Comparison of ENCODE assay signal across 2 cellular contexts in the genomic region with DNA sequence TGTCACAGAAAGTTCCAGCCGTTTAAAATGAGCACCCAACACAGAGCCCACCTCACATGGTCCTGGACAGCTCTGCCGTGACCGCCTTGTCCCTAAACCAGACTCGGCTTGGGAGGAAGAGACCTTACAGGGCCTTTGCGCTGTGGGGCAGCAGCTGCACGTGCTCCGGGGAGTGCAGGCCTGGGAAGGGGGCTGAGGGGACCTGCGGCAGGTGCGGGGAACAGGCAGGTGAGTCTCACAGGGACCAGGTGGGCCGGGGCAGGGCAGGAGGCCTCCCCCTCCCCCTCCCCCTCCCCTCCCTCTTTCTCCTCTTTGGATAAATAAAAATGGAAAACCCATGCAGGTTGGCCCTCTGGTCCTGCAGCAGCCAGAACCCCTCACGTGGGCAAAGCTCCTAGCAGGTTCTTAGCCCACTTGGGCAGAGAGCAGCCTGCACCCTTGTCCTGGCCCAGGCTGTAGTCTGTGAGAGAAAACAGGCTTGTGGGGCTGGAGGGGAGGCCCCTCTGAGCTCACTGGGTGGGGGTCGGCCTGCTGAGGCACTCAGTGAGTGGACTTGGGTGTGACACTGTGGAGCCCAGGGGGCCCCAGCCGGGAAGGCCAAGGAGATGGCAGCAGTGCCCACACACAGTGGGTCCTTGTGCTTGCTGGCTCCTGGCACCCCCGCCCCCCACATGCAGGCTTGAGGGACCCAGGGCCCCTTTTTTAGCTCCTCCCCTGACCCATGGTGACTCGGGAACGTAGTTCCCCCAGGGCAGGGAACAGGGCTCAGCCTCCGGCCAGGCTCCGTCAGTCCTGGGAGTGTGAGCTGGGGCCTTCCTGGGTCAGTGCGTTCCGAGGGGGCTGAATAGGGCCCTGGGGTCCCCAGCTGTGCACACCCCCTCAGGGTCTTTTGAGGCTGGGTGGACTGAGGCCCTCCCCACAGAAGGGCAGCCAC.
TF ChIP-seq lines count a peak whose summit lies in the region.

No MANE protein-coding gene starts in this region.

TF ChIP-seq in GM12878, 131 proteins besides CTCF, POLR2A, EP300 and RAD21:
- TF ChIP-seq NKRF (conservative IDR thresholded peaks at IDR 0.05) (no peak), RELA (IDR thresholded peaks at IDR 0.05; ENCODE audit: borderline replicate concordance, partially characterized antibody) (no peak), CEBPB (IDR thresholded peaks at IDR 0.05; ENCODE audit: borderline replicate concordance in 1 of 2, low read depth in 2 of 2, low read length in 2 of 2) (no peak), PAX5 (IDR thresholded peaks at IDR 0.05; ENCODE audit: borderline replicate concordance, low read depth, low read length) (no peak), TCF3 (IDR thresholded peaks at IDR 0.05; ENCODE audit: borderline replicate concordance, insufficient read depth, low read depth, low read length) (no peak), FOXM1 (IDR thresholded peaks at IDR 0.05; ENCODE audit: low read depth, low read length) (no peak), RUNX3 (IDR thresholded peaks at IDR 0.05; ENCODE audit: low read length) (no peak), NFIC (IDR thresholded peaks at IDR 0.05; ENCODE audit: low read depth, low read length) (no peak)
- TF ChIP-seq, protein P1, sequence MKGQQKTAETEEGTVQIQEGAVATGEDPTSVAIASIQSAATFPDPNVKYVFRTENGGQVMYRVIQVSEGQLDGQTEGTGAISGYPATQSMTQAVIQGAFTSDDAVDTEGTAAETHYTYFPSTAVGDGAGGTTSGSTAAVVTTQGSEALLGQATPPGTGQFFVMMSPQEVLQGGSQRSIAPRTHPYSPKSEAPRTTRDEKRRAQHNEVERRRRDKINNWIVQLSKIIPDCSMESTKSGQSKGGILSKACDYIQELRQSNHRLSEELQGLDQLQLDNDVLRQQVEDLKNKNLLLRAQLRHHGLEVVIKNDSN (IDR thresholded peaks at IDR 0.05; ENCODE audit: borderline replicate concordance, extremely low read length, insufficient read depth, low read depth, low read length) = no peak
- TF ChIP-seq, protein P2, sequence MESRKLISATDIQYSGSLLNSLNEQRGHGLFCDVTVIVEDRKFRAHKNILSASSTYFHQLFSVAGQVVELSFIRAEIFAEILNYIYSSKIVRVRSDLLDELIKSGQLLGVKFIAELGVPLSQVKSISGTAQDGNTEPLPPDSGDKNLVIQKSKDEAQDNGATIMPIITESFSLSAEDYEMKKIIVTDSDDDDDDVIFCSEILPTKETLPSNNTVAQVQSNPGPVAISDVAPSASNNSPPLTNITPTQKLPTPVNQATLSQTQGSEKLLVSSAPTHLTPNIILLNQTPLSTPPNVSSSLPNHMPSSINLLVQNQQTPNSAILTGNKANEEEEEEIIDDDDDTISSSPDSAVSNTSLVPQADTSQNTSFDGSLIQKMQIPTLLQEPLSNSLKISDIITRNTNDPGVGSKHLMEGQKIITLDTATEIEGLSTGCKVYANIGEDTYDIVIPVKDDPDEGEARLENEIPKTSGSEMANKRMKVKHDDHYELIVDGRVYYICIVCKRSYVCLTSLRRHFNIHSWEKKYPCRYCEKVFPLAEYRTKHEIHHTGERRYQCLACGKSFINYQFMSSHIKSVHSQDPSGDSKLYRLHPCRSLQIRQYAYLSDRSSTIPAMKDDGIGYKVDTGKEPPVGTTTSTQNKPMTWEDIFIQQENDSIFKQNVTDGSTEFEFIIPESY (IDR thresholded peaks at IDR 0.05) = no peak

TF ChIP-seq in HepG2, 621 proteins besides CTCF, POLR2A, EP300 and RAD21:
- peak; percentile 58 for TF ChIP-seq AGO2 (optimal IDR thresholded peaks at IDR 0.05; ENCODE audit: low read depth, low read length)
- TF ChIP-seq ZNF607 (CRISPR knock-in tag; IDR thresholded peaks at IDR 0.05; ENCODE audit: borderline replicate concordance) = no peak
